Comparison of ENCODE assay signal across 10 cellular contexts in genomic region chr4:26723216-26723615, GRCh38.
A peak's percentile ranks its signal among the peaks of the same experiment; 100 is the strongest.
DNase-seq lines count a peak whose midpoint lies in the region; ATAC-seq, FAIRE-seq and TF ChIP-seq lines count a peak whose summit lies in the region.
"Had no signal": no experiment of that assay in that cellular context is flagged by ENCODE, and none has a peak within 500 bp of the region (broad histone marks: within the 10 kb centered on the region; RNA-seq: fewer than 3 reads in every experiment).

No MANE protein-coding gene starts in this region.

- intact Hi-C loops in pancreas (cut with DNase I), result no loop called here

- no peak overlapping the region for H3K4me3 ChIP-seq in pancreas

- TF ChIP-seq CTCF in pancreas (IDR thresholded peaks at IDR 0.05), result no peak

- H3K27ac ChIP-seq in pancreas, result no peak overlapping the region

- H3K9me3 Mint-ChIP-seq in central memory CD8-positive, alpha-beta T cell, result no peaks in the 10 kb centered on the region

- H3K4me3 Mint-ChIP-seq in central memory CD8-positive, alpha-beta T cell, result no peak overlapping the region

- no peaks in the 10 kb centered on the region for H3K9me3 ChIP-seq in pancreas

- peaks cover 8% of the 10 kb centered on the region for H3K36me3 Mint-ChIP-seq in central memory CD8-positive, alpha-beta T cell (ENCODE audit: insufficient read depth)

- DNase-seq in central memory CD8-positive, alpha-beta T cell (ENCODE audit: low spot score in 2 of 2), result peak in 1 of 2 donors; percentile 20
- DNase-seq in DMS153 (lab: John Stamatoyannopoulos, UW) (no peak), NCI-H748 (lab: John Stamatoyannopoulos, UW; ENCODE audit: unreplicated experiment) (no peak), pancreas (no peak)
- no peak for DNase-seq in activated CD4-positive, CD25-positive, alpha-beta regulatory T cell treated with anti-CD3 and anti-CD28 coated beads, Interleukin-2, amount 50 U/mL, for 72 hours
- DNase-seq: effector CD4-positive, alpha-beta T cell; NCI-H510A treated with DMSO at 0.1 percent for 48 hours had no signal

- ATAC-seq in GM18858 (IDR thresholded peaks at IDR 0.05; ENCODE audit: unreplicated experiment) (peak; percentile 97), GM21447 (IDR thresholded peaks at IDR 0.05; ENCODE audit: unreplicated experiment) (peak; percentile 94), HG03108 (IDR thresholded peaks at IDR 0.05; ENCODE audit: unreplicated experiment) (peak; percentile 98), pancreas (no peak)
- peak; percentile 77 for ATAC-seq in central memory CD8-positive, alpha-beta T cell (replicated peaks; ENCODE audit: extremely low read depth, poor library complexity, severe bottlenecking)

- H3K36me3 ChIP-seq in pancreas, result peaks cover 0 to 4% (median 0%) of the 10 kb centered on the region in 3 donors

- peak overlapping the region; percentile 77 for H3K27ac Mint-ChIP-seq in central memory CD8-positive, alpha-beta T cell (ENCODE audit: low read depth)

- FAIRE-seq in pancreas (lab: Jason Lieb, UNC), result no peak

- no peaks in the 10 kb centered on the region for H3K27me3 Mint-ChIP-seq in central memory CD8-positive, alpha-beta T cell

- peaks cover 31% of the 10 kb centered on the region for H3K4me1 Mint-ChIP-seq in central memory CD8-positive, alpha-beta T cell

- no peaks in the 10 kb centered on the region for H3K27me3 ChIP-seq in pancreas

- no peaks in the 10 kb centered on the region for H3K4me1 ChIP-seq in pancreas

- 95% methylated on average over 1 of the region's 1 CpG for WGBS in pancreas, 2 donors

Comparison
In these comparisons a context has a peak if more than half of its experiments do, and no peak if none do; other contexts are left out.
1. ATAC-seq: peak in GM18858 (single experiment), GM21447 (single experiment), HG03108 (single experiment) and central memory CD8-positive, alpha-beta T cell (single experiment); none in pancreas (0 of 4).